Comparison of ENCODE assay signal across 9 cellular contexts in the genomic region with DNA sequence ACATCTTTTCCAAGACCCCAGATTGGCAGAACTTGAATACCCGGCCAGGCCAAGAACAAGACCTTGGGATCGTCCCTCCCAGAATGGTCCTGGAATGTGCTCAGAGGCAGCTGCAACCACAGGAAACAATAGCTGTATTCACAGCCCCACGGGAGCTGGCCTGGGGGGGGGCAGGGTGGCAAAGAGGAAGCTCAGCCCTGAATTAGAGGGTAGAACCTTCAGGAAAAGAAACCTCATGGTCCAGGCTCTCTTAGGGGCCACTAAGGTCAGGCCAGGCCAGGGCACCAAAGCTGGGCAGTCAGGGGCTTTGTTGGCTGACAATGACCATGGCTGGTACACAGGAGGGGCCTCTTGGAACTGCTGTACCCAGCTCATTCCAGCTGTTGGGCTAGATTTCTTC. TPM values are rescaled to one million over a fixed set of nuclear protein-coding genes. Genes with fewer than 3 reads are reported as not detected.
A peak's percentile ranks its signal among the peaks of the same experiment; 100 is the strongest.
DNase-seq lines count a peak whose midpoint lies in the region; ATAC-seq, FAIRE-seq and TF ChIP-seq lines count a peak whose summit lies in the region.
"Had no signal": no experiment of that assay in that cellular context is flagged by ENCODE, and none has a peak within 500 bp of the region (broad histone marks: within the 10 kb centered on the region; RNA-seq: fewer than 3 reads in every experiment).

No MANE protein-coding gene starts in this region.

- dilution Hi-C loops in mammary epithelial cell (cut with HindIII; ENCODE audit: low sequenced_read_pairs): no loop called here
- dilution Hi-C loops in keratinocyte (cut with MboI; ENCODE audit: extremely low pct_ligation_motif_present, low sequenced_read_pairs): no loop called here

- no peak overlapping the region for H3K4me3 Mint-ChIP-seq in CD8-positive, alpha-beta T cell

- in situ Hi-C loops in mammary epithelial cell (cut with MboI; ENCODE audit: low sequenced_read_pairs in 2 of 2): loop anchor here (10.0 to 25.0 kb wide), 3 partner anchors 105 to 463 kb away; no protein-coding TSS in a partner anchor

- H3K27ac ChIP-seq in mammary epithelial cell (ENCODE audit: insufficient read depth, low read depth, low read length): peak overlapping the region; percentile 77
- peak overlapping the region; percentile 64 for H3K27ac ChIP-seq in keratinocyte (ENCODE audit: control insufficient read depth, insufficient read depth, low read length)
- H3K27ac ChIP-seq in substantia nigra (ENCODE audit: low read depth, low read length, poor library complexity, severe bottlenecking): peak overlapping the region; percentile 93
- H3K27ac ChIP-seq in CD8-positive, alpha-beta T cell (ENCODE audit: low read depth, low read length): no peak overlapping the region
- H3K27ac ChIP-seq: KMS-11 had no signal

- no peak for ATAC-seq in GM18909 (IDR thresholded peaks at IDR 0.05; ENCODE audit: poor library complexity, unreplicated experiment)
- no peak for ATAC-seq in CD8-positive, alpha-beta T cell

- H3K9ac ChIP-seq in mammary epithelial cell (ENCODE audit: insufficient read depth, low read length) (peak overlapping the region; percentile 9), keratinocyte (ENCODE audit: control insufficient read depth, extremely low read depth, insufficient read depth, low read length) (peak overlapping the region; percentile 9)
- H3K9ac ChIP-seq: KMS-11 had no signal

- H3K27me3 Mint-ChIP-seq in CD8-positive, alpha-beta T cell (ENCODE audit: low read depth): no peaks in the 10 kb centered on the region

- no TSS peak for BruUV-seq in mammary epithelial cell (replicated peaks; lab: Mats Ljungman, UMichigan)

- H3K4me3 ChIP-seq in mammary epithelial cell (replicated peaks in 1 of 3; ENCODE audit: insufficient read depth in 1 of 3, low read depth in 2 of 3, low read length in 3 of 3) (no peak overlapping the region), keratinocyte (ENCODE audit: control insufficient read depth in 2 of 3, extremely low read depth in 1 of 3, insufficient read depth in 2 of 3, low read depth in 1 of 3, low read length in 3 of 3) (peak overlapping the region in 1 of 3 experiments; percentile 27)
- no peak overlapping the region for H3K4me3 ChIP-seq in CD8-positive, alpha-beta T cell (ENCODE audit: low read depth, low read length)

- no peak for TF ChIP-seq EP300 in Ishikawa (IDR thresholded peaks at IDR 0.05; ENCODE audit: borderline replicate concordance)

- no peak for TF ChIP-seq RAD21 in Ishikawa (IDR thresholded peaks at IDR 0.05; ENCODE audit: low read depth)

- no peaks in the 10 kb centered on the region for H3K4me1 Mint-ChIP-seq in CD8-positive, alpha-beta T cell (ENCODE audit: low read depth)

- no peak overlapping the region for H3K27ac Mint-ChIP-seq in CD8-positive, alpha-beta T cell

- H3K36me3 ChIP-seq in mammary epithelial cell (ENCODE audit: insufficient read depth, low read length) (peaks cover 14% of the 10 kb centered on the region), keratinocyte (ENCODE audit: control insufficient read depth in 2 of 2, extremely low read depth in 1 of 2, insufficient read depth in 2 of 2, low read length in 2 of 2) (peaks cover 28 to 52% of the 10 kb centered on the region in 2 experiments)
- no peaks in the 10 kb centered on the region for H3K36me3 ChIP-seq in CD8-positive, alpha-beta T cell (ENCODE audit: insufficient read depth, low read length)

- peak; percentile 87 for FAIRE-seq in keratinocyte (lab: Jason Lieb, UNC)

- H3K36me3 Mint-ChIP-seq in CD8-positive, alpha-beta T cell: no peaks in the 10 kb centered on the region

- peaks cover 4% of the 10 kb centered on the region for H3K79me2 ChIP-seq in mammary epithelial cell (ENCODE audit: insufficient read depth, low read length)
- H3K79me2 ChIP-seq in keratinocyte (ENCODE audit: control insufficient read depth, insufficient read depth, low read length): peaks cover 4% of the 10 kb centered on the region

- H3K9me1 ChIP-seq in keratinocyte (ENCODE audit: control insufficient read depth, extremely low read depth, insufficient read depth, low read length): no peaks in the 10 kb centered on the region

- intact Hi-C loops in mammary epithelial cell (cut with micrococcal nuclease): no loop called here
- intact Hi-C loops in CD8-positive, alpha-beta T cell (cut with DNase I, micrococcal nuclease): no loop called here

- WGBS in mammary epithelial cell (ENCODE audit: low coverage, missing lambda C conversion rate): 0% methylated on average over 2 of the region's 3 CpGs

- CTCF ChIA-PET in mammary epithelial cell (lab: Charles Lee; ENCODE audit: low non-redundant PET): interaction anchor here (0.9 kb wide), 1 partner anchor 11 kb away, joined by 4 read pairs; no protein-coding TSS in a partner anchor
- CTCF ChIA-PET in CD8-positive, alpha-beta T cell (lab: Charles Lee): no interaction called here

- H2AFZ ChIP-seq in mammary epithelial cell (ENCODE audit: low read depth, low read length) (no peak overlapping the region), keratinocyte (ENCODE audit: control insufficient read depth, low read length) (peak overlapping the region; percentile 33)

- POLR2A ChIA-PET in CD8-positive, alpha-beta T cell (lab: Charles Lee): interaction anchor here (0.6 to 1.7 kb wide), 2 partner anchors 13 to 18 kb away, joined by 3 to 6 read pairs; a partner anchor contains a TSS

- H3K9me3 Mint-ChIP-seq in CD8-positive, alpha-beta T cell: no peaks in the 10 kb centered on the region

- H3K4me1 ChIP-seq in mammary epithelial cell (ENCODE audit: insufficient read depth, low read length): peaks cover 18% of the 10 kb centered on the region
- peaks cover 13% of the 10 kb centered on the region for H3K4me1 ChIP-seq in keratinocyte (ENCODE audit: control insufficient read depth, extremely low read depth, insufficient read depth, low read length)
- no peaks in the 10 kb centered on the region for H3K4me1 ChIP-seq in CD8-positive, alpha-beta T cell (ENCODE audit: insufficient read depth, low read length)

- H3K27me3 ChIP-seq in mammary epithelial cell (ENCODE audit: insufficient read depth, low read length) (no peaks in the 10 kb centered on the region), keratinocyte (ENCODE audit: control insufficient read depth, extremely low read depth, insufficient read depth, low read length) (no peaks in the 10 kb centered on the region)
- H3K27me3 ChIP-seq in CD8-positive, alpha-beta T cell (ENCODE audit: insufficient read depth, low read length): no peaks in the 10 kb centered on the region

- no peaks in the 10 kb centered on the region for H4K20me1 ChIP-seq in mammary epithelial cell (ENCODE audit: insufficient read depth, low read length)
- H4K20me1 ChIP-seq in keratinocyte (ENCODE audit: control insufficient read depth, extremely low read depth, insufficient read depth, low read length): no peaks in the 10 kb centered on the region

- peak; percentile 74 for DNase-seq in mammary epithelial cell
- DNase-seq in keratinocyte (ENCODE audit: low read depth, low spot score): no peak
- DNase-seq in substantia nigra (lab: John Stamatoyannopoulos, UW): peak in 45 of 49 donors; percentile 17 to 89 (median 67)
- DNase-seq in D341Med (ENCODE audit: low spot score): no peak
- DNase-seq in activated CD4-positive, alpha-beta T cell treated with anti-CD3 and anti-CD28 coated beads, Interleukin-2, amount 50 U/mL, for 4 hours: no peak
- DNase-seq in CD8-positive, alpha-beta T cell: no peak

- no peak for TF ChIP-seq CTCF in mammary epithelial cell (conservative IDR thresholded peaks at IDR 0.05 in 1 of 2, IDR thresholded peaks at IDR 0.05 in 1 of 2; ENCODE audit: extremely low read depth in 1 of 2, insufficient read depth in 1 of 2, low read depth in 1 of 2, low read length in 2 of 2)
- TF ChIP-seq CTCF in keratinocyte (optimal IDR thresholded peaks at IDR 0.05 in 1 of 3, IDR thresholded peaks at IDR 0.05 in 1 of 3, conservative IDR thresholded peaks at IDR 0.05 in 1 of 3; ENCODE audit: extremely low read depth in 1 of 3, insufficient read depth in 2 of 3, low read length in 3 of 3): no peak
- no peak for TF ChIP-seq CTCF in CD8-positive, alpha-beta T cell (IDR thresholded peaks at IDR 0.05)

- H3K4me2 ChIP-seq in mammary epithelial cell (ENCODE audit: insufficient read depth, low read depth, low read length): peak overlapping the region; percentile 37
- H3K4me2 ChIP-seq in keratinocyte (ENCODE audit: control insufficient read depth, extremely low read depth, insufficient read depth, low read depth, low read length): peak overlapping the region; percentile 45
- H3K4me2 ChIP-seq: KMS-11 had no signal

- H3K9me3 ChIP-seq in mammary epithelial cell (replicated peaks; ENCODE audit: insufficient read depth, low read length): no peaks in the 10 kb centered on the region
- H3K9me3 ChIP-seq in keratinocyte (ENCODE audit: control insufficient read depth, low read depth, low read length): no peaks in the 10 kb centered on the region
- no peaks in the 10 kb centered on the region for H3K9me3 ChIP-seq in CD8-positive, alpha-beta T cell (ENCODE audit: low read length)

TF ChIP-seq in Ishikawa, 13 proteins besides CTCF, POLR2A, EP300 and RAD21 (continues in another document):
- TF ChIP-seq TEAD4 (IDR thresholded peaks at IDR 0.05) (peak; percentile 82), CEBPB (IDR thresholded peaks at IDR 0.05) (no peak), TCF12 (IDR thresholded peaks at IDR 0.05; ENCODE audit: low read depth) (peak; percentile 40; the same call in 1 of the 2 replicates)

RNA-seq across cellular contexts. Expression of a gene that starts 17.3 kb away (rescaled TPM):
- 100 to 1,000 TPM; 473 to 864 TPM for total RNA-seq in mammary epithelial cell
- polyA plus RNA-seq in mammary epithelial cell: 1,200 TPM
- 617 TPM for polyA minus RNA-seq in mammary epithelial cell
- 1,089 to 1,483 TPM (median 1,450 TPM) in 3 replicates for polyA plus RNA-seq in keratinocyte
- 769 TPM for polyA plus RNA-seq in keratinocyte (2011; ENCODE audit: low read depth)
- polyA plus RNA-seq in keratinocyte (2011; cell fraction: cytosol; rRNA removed): 863 and 1,235 TPM in 2 replicates
- polyA plus RNA-seq in keratinocyte (2011; cell fraction: nucleus; rRNA removed): 267 and 297 TPM in 2 replicates
- 1,861 and 2,131 TPM in 2 replicates for polyA plus RNA-seq in keratinocyte (2012; ENCODE audit: low replicate concordance)
- polyA minus RNA-seq in keratinocyte: 257 to 398 TPM (median 392 TPM) in 3 replicates
- polyA minus RNA-seq in keratinocyte (2011; cell fraction: cytosol; rRNA and poly(A)+ RNA removed): 683 TPM
- 94.8 and 128 TPM in 2 replicates for polyA minus RNA-seq in keratinocyte (2011; cell fraction: nucleus; rRNA and poly(A)+ RNA removed)
- total RNA-seq in CD8-positive, alpha-beta T cell: 1,000 to 10,000 TPM; 1,595 to 1,676 TPM

RNA-seq across cellular contexts. Expression of a gene that starts 17.4 kb away (rescaled TPM):
- 10 to 100 TPM in 1 of 2 donors, 1 to 10 TPM in 1; 7.0 to 17.5 TPM for total RNA-seq in mammary epithelial cell
- polyA plus RNA-seq in mammary epithelial cell: 2.2 TPM
- 8.9 TPM for polyA minus RNA-seq in mammary epithelial cell
- polyA plus RNA-seq in keratinocyte: 3.4 to 5.4 TPM (median 5.1 TPM) in 3 replicates
- 9.0 TPM for polyA plus RNA-seq in keratinocyte (2011; ENCODE audit: low read depth)
- polyA plus RNA-seq in keratinocyte (2011; cell fraction: cytosol; rRNA removed): 1.2 and 2.6 TPM in 2 replicates
- polyA plus RNA-seq in keratinocyte (2011; cell fraction: nucleus; rRNA removed): 23.5 and 30.4 TPM in 2 replicates
- polyA plus RNA-seq in keratinocyte (2012; ENCODE audit: low replicate concordance): 2.4 and 4.1 TPM in 2 replicates
- polyA minus RNA-seq in keratinocyte: 5.9 to 16.1 TPM (median 8.5 TPM) in 3 replicates
- polyA minus RNA-seq in keratinocyte (2011; cell fraction: cytosol; rRNA and poly(A)+ RNA removed): 2.5 TPM
- 15.6 and 30.3 TPM in 2 replicates for polyA minus RNA-seq in keratinocyte (2011; cell fraction: nucleus; rRNA and poly(A)+ RNA removed)
- 1 to 10 TPM; 8.6 to 9.1 TPM for total RNA-seq in CD8-positive, alpha-beta T cell

Comparison
In these comparisons a context has a peak if more than half of its experiments do, and no peak if none do; other contexts are left out.
1. DNase-seq: peak in mammary epithelial cell (single experiment) and substantia nigra (45 of 49); none in keratinocyte (single experiment), D341Med (single experiment), activated CD4-positive, alpha-beta T cell treated with anti-CD3 and anti-CD28 coated beads, Interleukin-2, amount 50 U/mL, for 4 hours (0 of 2) and CD8-positive, alpha-beta T cell (0 of 7).